Comparison of ENCODE assay signal across 13 cellular contexts in genomic region chr4:26206339-26206738, GRCh38.
DNase-seq lines count a peak whose midpoint lies in the region; ATAC-seq and TF ChIP-seq lines count a peak whose summit lies in the region.
"Had no signal": no experiment of that assay in that cellular context is flagged by ENCODE, and none has a peak within 500 bp of the region (broad histone marks: within the 10 kb centered on the region; RNA-seq: fewer than 3 reads in every experiment).

No MANE protein-coding gene starts in this region.

- no peak overlapping the region for H3K4me3 Mint-ChIP-seq in type B pancreatic cell
- H3K4me3 Mint-ChIP-seq: activated naive CD8-positive, alpha-beta T cell treated with anti-CD3 and anti-CD28 coated beads, Interleukin-2, amount 50 U/mL, for 24 hours had no signal

- no peaks in the 10 kb centered on the region for H3K36me3 Mint-ChIP-seq in type B pancreatic cell

- H3K27me3 ChIP-seq in ACC112 (ENCODE audit: insufficient read depth, low read length) (peaks cover 35% of the 10 kb centered on the region), esophagus squamous epithelium (peaks cover 0 to 25% (median 0%) of the 10 kb centered on the region in 4 donors), neutrophil (no peaks in the 10 kb centered on the region)
- H3K27me3 ChIP-seq: thyroid gland had no signal

- 19% methylated on average over 2 of the region's 2 CpGs for WGBS in esophagus squamous epithelium, 2 donors

- peaks cover 42% of the 10 kb centered on the region for H3K27me3 Mint-ChIP-seq in type B pancreatic cell

- no peak overlapping the region for H3K27ac Mint-ChIP-seq in type B pancreatic cell
- H3K27ac Mint-ChIP-seq: activated naive CD8-positive, alpha-beta T cell treated with anti-CD3 and anti-CD28 coated beads, Interleukin-2, amount 50 U/mL, for 24 hours had no signal

- H3K4me1 Mint-ChIP-seq in type B pancreatic cell (ENCODE audit: unreplicated experiment): peaks cover 4% of the 10 kb centered on the region

- peak overlapping the region; percentile 54 for H2AFZ ChIP-seq in ACC112 (ENCODE audit: low read length, unreplicated experiment)

- H3K9me3 ChIP-seq in esophagus squamous epithelium (no peaks in the 10 kb centered on the region), neutrophil (no peaks in the 10 kb centered on the region)
- H3K9me3 ChIP-seq: thyroid gland had no signal

- H3K27ac ChIP-seq in ACC112 (ENCODE audit: low read depth, low read length) (peak overlapping the region; percentile 42), esophagus squamous epithelium (peak overlapping the region in 3 of 4 donors; percentile 38 to 53 (median 47)), neutrophil (peak overlapping the region; percentile 38)

- H3K9me3 Mint-ChIP-seq in type B pancreatic cell: no peaks in the 10 kb centered on the region
- H3K9me3 Mint-ChIP-seq: activated naive CD8-positive, alpha-beta T cell treated with anti-CD3 and anti-CD28 coated beads, Interleukin-2, amount 50 U/mL, for 24 hours had no signal

- H3K79me2 ChIP-seq in ACC112 (ENCODE audit: control insufficient read depth, insufficient read depth, low read length, unreplicated experiment): no peaks in the 10 kb centered on the region

- H3K36me3 ChIP-seq in ACC112 (ENCODE audit: insufficient read depth, low read length): no peaks in the 10 kb centered on the region
- no peaks in the 10 kb centered on the region for H3K36me3 ChIP-seq in esophagus squamous epithelium
- H3K36me3 ChIP-seq in neutrophil: no peaks in the 10 kb centered on the region
- H3K36me3 ChIP-seq: thyroid gland had no signal

- peaks cover 16% of the 10 kb centered on the region for H3K4me1 ChIP-seq in ACC112 (ENCODE audit: control insufficient read depth, insufficient read depth, low read length, unreplicated experiment)
- peaks cover 0 to 29% (median 4%) of the 10 kb centered on the region in 3 donors for H3K4me1 ChIP-seq in esophagus squamous epithelium
- peaks cover 66 to 69% of the 10 kb centered on the region in 2 experiments for H3K4me1 ChIP-seq in neutrophil (ENCODE audit: control insufficient read depth in 1 of 2, insufficient read depth in 1 of 2, low read depth in 1 of 2, low read length in 1 of 2)

- TF ChIP-seq POLR2A in esophagus squamous epithelium (IDR thresholded peaks at IDR 0.05): no peak

- ATAC-seq in HG02642 (IDR thresholded peaks at IDR 0.05; ENCODE audit: poor library complexity, unreplicated experiment): no peak
- ATAC-seq: activated naive CD8-positive, alpha-beta T cell treated with anti-CD3 and anti-CD28 coated beads, Interleukin-2, amount 50 U/mL, for 24 hours had no signal

- DNase-seq in NCI-H2196 (lab: John Stamatoyannopoulos, UW; ENCODE audit: unreplicated experiment) (peak; percentile 37), esophagus squamous epithelium (lab: John Stamatoyannopoulos, UW) (no peak), cerebellum (ENCODE audit: low spot score) (no peak), nucleus accumbens (lab: John Stamatoyannopoulos, UW) (no peak), type B pancreatic cell (ENCODE audit: extremely low spot score, unreplicated experiment) (no peak)
- DNase-seq: activated naive CD8-positive, alpha-beta T cell treated with anti-CD3 and anti-CD28 coated beads, Interleukin-2, amount 50 U/mL, for 24 hours; AML-193; NCI-H2081 treated with DMSO at 0.1 percent for 48 hours; stimulated activated CD4-positive, alpha-beta T cell treated with anti-CD3 and anti-CD28 coated beads, Interleukin-2, amount 100 ng/mL, for 48 hours; thyroid gland had no signal

- H3K4me3 ChIP-seq in ACC112 (ENCODE audit: low read depth, low read length) (no peak overlapping the region), esophagus squamous epithelium (no peak overlapping the region), neutrophil (ENCODE audit: low read depth in 1 of 2, low read length in 1 of 2) (no peak overlapping the region)
- H3K4me3 ChIP-seq: thyroid gland had no signal

- intact Hi-C loops in esophagus squamous epithelium (cut with DNase I): no loop called here

- TF ChIP-seq CTCF in esophagus squamous epithelium (IDR thresholded peaks at IDR 0.05) (no peak), neutrophil (IDR thresholded peaks at IDR 0.05) (no peak), type B pancreatic cell (conservative IDR thresholded peaks at IDR 0.05) (no peak)
